ENCODE assay signal across 21 cellular contexts in genomic region chr18:67410075-67410474, GRCh38.
DNase-seq lines count a peak whose midpoint lies in the region; ATAC-seq, FAIRE-seq and TF ChIP-seq lines count a peak whose summit lies in the region.
"Had no signal": no experiment of that assay in that cellular context is flagged by ENCODE, and none has a peak within 500 bp of the region (broad histone marks: within the 10 kb centered on the region; RNA-seq: fewer than 3 reads in every experiment).

No MANE protein-coding gene starts in this region.

- H3K4me2 ChIP-seq in mesenchymal stem cell (ENCODE audit: low read length, poor library complexity, severe bottlenecking) = no peak overlapping the region
- H3K4me2 ChIP-seq: GM23338 had no signal

- H2AK5ac ChIP-seq in mesenchymal stem cell (ENCODE audit: low read length, severe bottlenecking) = no peak overlapping the region

- H2BK120ac ChIP-seq in mesenchymal stem cell (ENCODE audit: low read depth, low read length) = no peak overlapping the region

- no peak overlapping the region for H3K18ac ChIP-seq in mesenchymal stem cell (ENCODE audit: low read depth in 1 of 2, low read length in 2 of 2)

- DNase-seq in M059J (ENCODE audit: low read depth) (peak; percentile 28), astrocyte of the hippocampus (ENCODE audit: low read depth, low spot score) (peak; percentile 38), mesenchymal stem cell (no peak), NCI-H524 (lab: John Stamatoyannopoulos, UW) (no peak), NCI-H2171 treated with DMSO at 0.1 percent for 48 hours (lab: John Stamatoyannopoulos, UW) (no peak), H54 (ENCODE audit: insufficient read length, low spot score) (no peak)
- DNase-seq: 8988T; BE2C; CD4-positive, CD25-positive, alpha-beta regulatory T cell; COR-L47; DMS 273 treated with DMSO at 0.1 percent for 48 hours; DND-41; GDM1; KBM-7; MV-4-11; NCI-H1694 treated with DMSO at 0.1 percent for 48 hours; NCI-H510A had no signal

- H3K14ac ChIP-seq in mesenchymal stem cell (ENCODE audit: low read length in 2 of 2) = no peak overlapping the region

- no peak for TF ChIP-seq CTCF in 22Rv1 (IDR thresholded peaks at IDR 0.05)

- no peak overlapping the region for H2BK15ac ChIP-seq in mesenchymal stem cell (ENCODE audit: low read depth, poor library complexity, severe bottlenecking)

- no peaks in the 10 kb centered on the region for H3K4me1 ChIP-seq in mesenchymal stem cell (ENCODE audit: control insufficient read depth, insufficient read depth, low read depth, low read length)
- H3K4me1 ChIP-seq: BE2C had no signal

- no CpG with 5 or more reads among the region's 1 CpG for WGBS in mesenchymal stem cell

- no peak overlapping the region for H2BK5ac ChIP-seq in mesenchymal stem cell (ENCODE audit: low read depth, low read length, poor library complexity, severe bottlenecking)

- no peak overlapping the region for H2AFZ ChIP-seq in mesenchymal stem cell (ENCODE audit: low read depth, low read length)
- H2AFZ ChIP-seq: GM23338 had no signal

- no peak for TF ChIP-seq POLR2A in H54 (IDR thresholded peaks at IDR 0.05; ENCODE audit: low read depth, low read length)

- H2BK12ac ChIP-seq in mesenchymal stem cell (ENCODE audit: low read length in 2 of 2) = no peak overlapping the region

- no peak for FAIRE-seq in H54 (lab: Jason Lieb, UNC)

- no peaks in the 10 kb centered on the region for H3K9me3 ChIP-seq in mesenchymal stem cell (ENCODE audit: control insufficient read depth, low read length)
- H3K9me3 ChIP-seq: BE2C, SJSA1 had no signal

- peak overlapping the region; percentile 22 for H3K9ac ChIP-seq in mesenchymal stem cell (ENCODE audit: low read length)

- H4K8ac ChIP-seq in mesenchymal stem cell (ENCODE audit: low read length) = no peak overlapping the region

- H3K79me1 ChIP-seq in mesenchymal stem cell (replicated peaks; ENCODE audit: low read length, poor library complexity, severe bottlenecking) = no peaks in the 10 kb centered on the region

- no peaks in the 10 kb centered on the region for H3K27me3 ChIP-seq in mesenchymal stem cell (ENCODE audit: control insufficient read depth in 1 of 2, insufficient read depth in 1 of 2, low read length in 2 of 2)
- H3K27me3 ChIP-seq: BE2C, SJSA1 had no signal

- H3K27ac ChIP-seq in 22Rv1 = peak overlapping the region; percentile 80
- no peak overlapping the region for H3K27ac ChIP-seq in mesenchymal stem cell (ENCODE audit: low read length, poor library complexity, severe bottlenecking)
- H3K27ac ChIP-seq: SJSA1 had no signal

- H4K91ac ChIP-seq in mesenchymal stem cell (ENCODE audit: low read length) = no peak overlapping the region

- H3K4ac ChIP-seq in mesenchymal stem cell (ENCODE audit: low read depth in 1 of 2, low read length in 2 of 2) = no peak overlapping the region

- ATAC-seq in GM19023 (IDR thresholded peaks at IDR 0.05; ENCODE audit: unreplicated experiment) = no peak
- ATAC-seq: GM23338 had no signal

- H3K23ac ChIP-seq in mesenchymal stem cell (ENCODE audit: low read length in 2 of 2) = no peak overlapping the region

- H3K36me3 ChIP-seq in mesenchymal stem cell (ENCODE audit: control insufficient read depth in 1 of 2, insufficient read depth in 2 of 2, low read depth in 1 of 2, low read length in 2 of 2) = no peaks in the 10 kb centered on the region
- H3K36me3 ChIP-seq: BE2C, SJSA1 had no signal

- H3K4me3 ChIP-seq in mesenchymal stem cell (ENCODE audit: insufficient read depth in 1 of 2, low read depth in 1 of 2, low read length in 2 of 2) = no peak overlapping the region
- H3K4me3 ChIP-seq: GM23338, SJSA1 had no signal

Comparison
In these comparisons a context has a peak if more than half of its experiments do, and no peak if none do; other contexts are left out.
1. DNase-seq: peak in M059J (single experiment) and astrocyte of the hippocampus (single experiment); none in mesenchymal stem cell (single experiment), NCI-H524 (0 of 2), NCI-H2171 treated with DMSO at 0.1 percent for 48 hours (single experiment) and H54 (single experiment).